ENCODE assay signal across 1 cellular context in the genomic region with DNA sequence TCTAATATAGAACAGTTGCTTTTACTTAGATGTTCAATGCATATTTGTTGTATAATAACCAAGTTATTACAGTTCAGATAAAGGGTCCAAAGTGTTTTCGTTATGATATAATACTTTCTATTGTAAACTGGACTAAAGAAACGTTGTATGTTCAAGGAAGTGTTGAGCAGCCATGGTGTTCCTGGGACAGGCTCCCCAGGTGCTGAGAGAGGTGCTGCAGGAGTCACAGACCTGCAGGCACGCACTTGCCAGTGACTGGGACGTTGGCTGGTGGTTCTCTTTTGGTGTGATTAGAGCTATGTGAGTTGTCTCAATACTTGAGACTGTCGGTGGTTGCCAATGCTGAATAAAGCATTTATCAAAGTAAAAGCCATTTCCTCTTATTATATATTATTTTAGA.
TF ChIP-seq lines count a peak whose summit lies in the region.

No MANE protein-coding gene starts in this region.

TF ChIP-seq in GM23338, 12 proteins besides CTCF, POLR2A, EP300 and RAD21 (continued from another document):
- TF ChIP-seq ZNF331 (CRISPR knock-in tag; IDR thresholded peaks at IDR 0.05; ENCODE audit: low read depth) = no peak
- no peak for TF ChIP-seq EZH2 (IDR thresholded peaks at IDR 0.05; ENCODE audit: low read depth, unreplicated experiment)
- no peak for TF ChIP-seq STAT1 (IDR thresholded peaks at IDR 0.05; ENCODE audit: unreplicated experiment)
- TF ChIP-seq, protein P1, sequence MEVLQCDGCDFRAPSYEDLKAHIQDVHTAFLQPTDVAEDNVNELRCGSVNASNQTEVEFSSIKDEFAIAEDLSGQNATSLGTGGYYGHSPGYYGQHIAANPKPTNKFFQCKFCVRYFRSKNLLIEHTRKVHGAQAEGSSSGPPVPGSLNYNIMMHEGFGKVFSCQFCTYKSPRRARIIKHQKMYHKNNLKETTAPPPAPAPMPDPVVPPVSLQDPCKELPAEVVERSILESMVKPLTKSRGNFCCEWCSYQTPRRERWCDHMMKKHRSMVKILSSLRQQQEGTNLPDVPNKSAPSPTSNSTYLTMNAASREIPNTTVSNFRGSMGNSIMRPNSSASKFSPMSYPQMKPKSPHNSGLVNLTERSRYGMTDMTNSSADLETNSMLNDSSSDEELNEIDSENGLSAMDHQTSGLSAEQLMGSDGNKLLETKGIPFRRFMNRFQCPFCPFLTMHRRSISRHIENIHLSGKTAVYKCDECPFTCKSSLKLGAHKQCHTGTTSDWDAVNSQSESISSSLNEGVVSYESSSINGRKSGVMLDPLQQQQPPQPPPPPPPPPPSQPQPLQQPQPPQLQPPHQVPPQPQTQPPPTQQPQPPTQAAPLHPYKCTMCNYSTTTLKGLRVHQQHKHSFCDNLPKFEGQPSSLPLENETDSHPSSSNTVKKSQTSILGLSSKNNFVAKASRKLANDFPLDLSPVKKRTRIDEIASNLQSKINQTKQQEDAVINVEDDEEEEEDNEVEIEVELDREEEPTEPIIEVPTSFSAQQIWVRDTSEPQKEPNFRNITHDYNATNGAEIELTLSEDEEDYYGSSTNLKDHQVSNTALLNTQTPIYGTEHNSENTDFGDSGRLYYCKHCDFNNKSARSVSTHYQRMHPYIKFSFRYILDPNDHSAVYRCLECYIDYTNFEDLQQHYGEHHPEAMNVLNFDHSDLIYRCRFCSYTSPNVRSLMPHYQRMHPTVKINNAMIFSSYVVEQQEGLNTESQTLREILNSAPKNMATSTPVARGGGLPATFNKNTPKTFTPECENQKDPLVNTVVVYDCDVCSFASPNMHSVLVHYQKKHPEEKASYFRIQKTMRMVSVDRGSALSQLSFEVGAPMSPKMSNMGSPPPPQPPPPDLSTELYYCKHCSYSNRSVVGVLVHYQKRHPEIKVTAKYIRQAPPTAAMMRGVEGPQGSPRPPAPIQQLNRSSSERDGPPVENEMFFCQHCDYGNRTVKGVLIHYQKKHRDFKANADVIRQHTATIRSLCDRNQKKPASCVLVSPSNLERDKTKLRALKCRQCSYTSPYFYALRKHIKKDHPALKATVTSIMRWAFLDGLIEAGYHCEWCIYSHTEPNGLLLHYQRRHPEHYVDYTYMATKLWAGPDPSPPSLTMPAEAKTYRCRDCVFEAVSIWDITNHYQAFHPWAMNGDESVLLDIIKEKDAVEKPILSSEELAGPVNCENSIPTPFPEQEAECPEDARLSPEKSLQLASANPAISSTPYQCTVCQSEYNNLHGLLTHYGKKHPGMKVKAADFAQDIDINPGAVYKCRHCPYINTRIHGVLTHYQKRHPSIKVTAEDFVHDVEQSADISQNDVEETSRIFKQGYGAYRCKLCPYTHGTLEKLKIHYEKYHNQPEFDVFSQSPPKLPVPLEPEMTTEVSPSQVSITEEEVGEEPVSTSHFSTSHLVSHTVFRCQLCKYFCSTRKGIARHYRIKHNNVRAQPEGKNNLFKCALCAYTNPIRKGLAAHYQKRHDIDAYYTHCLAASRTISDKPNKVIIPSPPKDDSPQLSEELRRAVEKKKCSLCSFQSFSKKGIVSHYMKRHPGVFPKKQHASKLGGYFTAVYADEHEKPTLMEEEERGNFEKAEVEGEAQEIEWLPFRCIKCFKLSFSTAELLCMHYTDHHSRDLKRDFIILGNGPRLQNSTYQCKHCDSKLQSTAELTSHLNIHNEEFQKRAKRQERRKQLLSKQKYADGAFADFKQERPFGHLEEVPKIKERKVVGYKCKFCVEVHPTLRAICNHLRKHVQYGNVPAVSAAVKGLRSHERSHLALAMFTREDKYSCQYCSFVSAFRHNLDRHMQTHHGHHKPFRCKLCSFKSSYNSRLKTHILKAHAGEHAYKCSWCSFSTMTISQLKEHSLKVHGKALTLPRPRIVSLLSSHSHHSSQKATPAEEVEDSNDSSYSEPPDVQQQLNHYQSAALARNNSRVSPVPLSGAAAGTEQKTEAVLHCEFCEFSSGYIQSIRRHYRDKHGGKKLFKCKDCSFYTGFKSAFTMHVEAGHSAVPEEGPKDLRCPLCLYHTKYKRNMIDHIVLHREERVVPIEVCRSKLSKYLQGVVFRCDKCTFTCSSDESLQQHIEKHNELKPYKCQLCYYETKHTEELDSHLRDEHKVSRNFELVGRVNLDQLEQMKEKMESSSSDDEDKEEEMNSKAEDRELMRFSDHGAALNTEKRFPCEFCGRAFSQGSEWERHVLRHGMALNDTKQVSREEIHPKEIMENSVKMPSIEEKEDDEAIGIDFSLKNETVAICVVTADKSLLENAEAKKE (CRISPR knock-in tag; IDR thresholded peaks at IDR 0.05) = no peak
